ENCODE assay signal across 20 cellular contexts in genomic region chr3:125160911-125161371, GRCh38. TPM values are rescaled to one million over a fixed set of nuclear protein-coding genes. Genes with fewer than 3 reads are reported as not detected.
DNase-seq lines count a peak whose midpoint lies in the region; ATAC-seq and TF ChIP-seq lines count a peak whose summit lies in the region.
"Had no signal": no experiment of that assay in that cellular context is flagged by ENCODE, and none has a peak within 500 bp of the region (broad histone marks: within the 10 kb centered on the region; RNA-seq: fewer than 3 reads in every experiment).

No MANE protein-coding gene starts in this region.

- H3K36me3 ChIP-seq in esophagus squamous epithelium (no peaks in the 10 kb centered on the region), mesenchymal stem cell (ENCODE audit: control insufficient read depth in 1 of 2, insufficient read depth in 2 of 2, low read depth in 1 of 2, low read length in 2 of 2) (peaks cover 0 to 11% of the 10 kb centered on the region in 2 experiments), gastrocnemius medialis (no peaks in the 10 kb centered on the region), GM23338 (ENCODE audit: insufficient read depth) (no peaks in the 10 kb centered on the region)
- H3K36me3 ChIP-seq: BLaER1 treated with 17β-estradiol and CSF1 and Interleukin-3, amounts not matched to agents 10 nM and 100 nM had no signal

- H4K91ac ChIP-seq in mesenchymal stem cell (ENCODE audit: low read length), result no peak overlapping the region

- in situ Hi-C loops in gastrocnemius medialis (cut with MboI; ENCODE audit: low sequenced_read_pairs in 4 of 4), result loop anchor here in 3 of 4 donors (10.0 to 25.0 kb wide), 3 partner anchors 166 to 399 kb away; no protein-coding TSS in a partner anchor

- H3K27ac ChIP-seq in esophagus squamous epithelium (peak overlapping the region; percentile 76 to 86 (median 78)), mesenchymal stem cell (ENCODE audit: low read length, poor library complexity, severe bottlenecking) (no peak overlapping the region), gastrocnemius medialis (no peak overlapping the region), GM23338 (ENCODE audit: low read depth) (no peak overlapping the region)
- H3K27ac ChIP-seq: A549; BLaER1 treated with 17β-estradiol and CSF1 and Interleukin-3, amounts not matched to agents 10 nM and 100 nM had no signal

- no peak overlapping the region for H4K8ac ChIP-seq in mesenchymal stem cell (ENCODE audit: low read length)

- no peak overlapping the region for H2BK5ac ChIP-seq in mesenchymal stem cell (ENCODE audit: low read depth, low read length, poor library complexity, severe bottlenecking)

- H3K4me3 ChIP-seq in AG10803 (ENCODE audit: low read length) (no peak overlapping the region), esophagus squamous epithelium (no peak overlapping the region), mesenchymal stem cell (ENCODE audit: insufficient read depth in 1 of 2, low read depth in 1 of 2, low read length in 2 of 2) (no peak overlapping the region), gastrocnemius medialis (no peak overlapping the region), GM23338 (no peak overlapping the region)
- H3K4me3 ChIP-seq: A549; BLaER1 treated with 17β-estradiol and CSF1 and Interleukin-3, amounts not matched to agents 10 nM and 100 nM had no signal

- no peak overlapping the region for H2BK12ac ChIP-seq in mesenchymal stem cell (ENCODE audit: low read length in 2 of 2)

- H3K4me1 Mint-ChIP-seq in GM23338, result peaks cover 10% of the 10 kb centered on the region

- H3K79me1 ChIP-seq in mesenchymal stem cell (replicated peaks; ENCODE audit: low read length, poor library complexity, severe bottlenecking), result no peaks in the 10 kb centered on the region

- TF ChIP-seq POLR2A in esophagus squamous epithelium (IDR thresholded peaks at IDR 0.05) (no peak), gastrocnemius medialis (IDR thresholded peaks at IDR 0.05) (no peak)

- no peak overlapping the region for H2BK120ac ChIP-seq in mesenchymal stem cell (ENCODE audit: low read depth, low read length)

- no peak overlapping the region for H2BK15ac ChIP-seq in mesenchymal stem cell (ENCODE audit: low read depth, poor library complexity, severe bottlenecking)

- H3K79me2 ChIP-seq in GM23338 (replicated peaks; ENCODE audit: insufficient read depth), result no peaks in the 10 kb centered on the region

- H3K9me3 ChIP-seq in esophagus squamous epithelium (no peaks in the 10 kb centered on the region), mesenchymal stem cell (ENCODE audit: control insufficient read depth, low read length) (no peaks in the 10 kb centered on the region), gastrocnemius medialis (no peaks in the 10 kb centered on the region)
- H3K9me3 ChIP-seq: A549; BLaER1 treated with 17β-estradiol and CSF1 and Interleukin-3, amounts not matched to agents 10 nM and 100 nM had no signal

- H3K36me3 Mint-ChIP-seq in GM23338 (ENCODE audit: low read depth), result no peaks in the 10 kb centered on the region
- H3K36me3 Mint-ChIP-seq: immature natural killer cell had no signal

- H3K9me2 ChIP-seq in GM23338 (ENCODE audit: insufficient read depth), result no peaks in the 10 kb centered on the region

- H3K9me3 Mint-ChIP-seq in GM23338, result no peaks in the 10 kb centered on the region
- H3K9me3 Mint-ChIP-seq: activated B cell treated with CpG ODN at 0.5 μM for 24 hours; central memory CD8-positive, alpha-beta T cell; immature natural killer cell had no signal

- no peak overlapping the region for H2AFZ ChIP-seq in mesenchymal stem cell (ENCODE audit: low read depth, low read length)
- no peak overlapping the region for H2AFZ ChIP-seq in GM23338

- H3K9ac ChIP-seq in mesenchymal stem cell (ENCODE audit: low read length), result peak overlapping the region; percentile 37
- H3K9ac ChIP-seq: BLaER1 treated with 17β-estradiol and CSF1 and Interleukin-3, amounts not matched to agents 10 nM and 100 nM had no signal

- H3K14ac ChIP-seq in mesenchymal stem cell (ENCODE audit: low read length in 2 of 2), result no peak overlapping the region

- H3K4me2 ChIP-seq in mesenchymal stem cell (ENCODE audit: low read length, poor library complexity, severe bottlenecking), result no peak overlapping the region
- H3K4me2 ChIP-seq in GM23338, result no peak overlapping the region
- H3K4me2 ChIP-seq: A549 had no signal

- no peak overlapping the region for H3K4ac ChIP-seq in mesenchymal stem cell (ENCODE audit: low read depth in 1 of 2, low read length in 2 of 2)

- H3K4me1 ChIP-seq in esophagus squamous epithelium (peaks cover 41 to 67% (median 50%) of the 10 kb centered on the region in 3 donors), mesenchymal stem cell (ENCODE audit: control insufficient read depth, insufficient read depth, low read depth, low read length) (peaks cover 6% of the 10 kb centered on the region), gastrocnemius medialis (no peaks in the 10 kb centered on the region), GM23338 (ENCODE audit: insufficient read depth) (peaks cover 9% of the 10 kb centered on the region)
- H3K4me1 ChIP-seq: A549 had no signal

- H3K23ac ChIP-seq in mesenchymal stem cell (ENCODE audit: low read length in 2 of 2), result no peak overlapping the region

- H4K20me1 ChIP-seq in GM23338 (replicated peaks; ENCODE audit: insufficient read depth), result no peaks in the 10 kb centered on the region
- H4K20me1 ChIP-seq: BLaER1 treated with 17β-estradiol and CSF1 and Interleukin-3, amounts not matched to agents 10 nM and 100 nM had no signal

- H2AK5ac ChIP-seq in mesenchymal stem cell (ENCODE audit: low read length, severe bottlenecking), result no peak overlapping the region

- DNase-seq in AG10803 (ENCODE audit: low read depth) (peak; percentile 83), NCI-H446 treated with DMSO at 0.1 percent for 48 hours (lab: John Stamatoyannopoulos, UW) (peak; percentile 28), esophagus squamous epithelium (lab: John Stamatoyannopoulos, UW) (no peak), mesenchymal stem cell (peak; percentile 25), RKO (ENCODE audit: low spot score) (no peak), NCI-H524 (lab: John Stamatoyannopoulos, UW) (no peak), gastrocnemius medialis (no peak), GM23338 (ENCODE audit: low spot score) (no peak)
- DNase-seq: activated B cell treated with CpG ODN at 0.5 μM for 24 hours; activated CD4-positive, alpha-beta T cell treated with anti-CD3 and anti-CD28 coated beads, Interleukin-2, amount 50 U/mL, for 48 hours; activated gamma-delta T cell; GOT3; immature natural killer cell; NCI-H187 treated with DMSO at 0.1 percent for 48 hours; right cardiac atrium; RPMI8226; T-helper 9 cell had no signal

- no peaks in the 10 kb centered on the region; the same call in 1 of the 2 replicates for H3F3A ChIP-seq in GM23338 (replicated peaks; ENCODE audit: low read depth)

- intact Hi-C loops in esophagus squamous epithelium (cut with DNase I) (no loop called here), gastrocnemius medialis (cut with DNase I; ENCODE audit: low total_unique reads) (loop anchor here (5.0 kb wide), 1 partner anchor 234 kb away; no protein-coding TSS in a partner anchor)

- H3K27me3 Mint-ChIP-seq in GM23338 (ENCODE audit: insufficient read depth, low read depth, poor library complexity), result no peaks in the 10 kb centered on the region
- H3K27me3 Mint-ChIP-seq: central memory CD8-positive, alpha-beta T cell had no signal

- TF ChIP-seq CTCF in AG10803 (conservative IDR thresholded peaks at IDR 0.05; ENCODE audit: low read length) (no peak), esophagus squamous epithelium (IDR thresholded peaks at IDR 0.05) (no peak), gastrocnemius medialis (IDR thresholded peaks at IDR 0.05 in 4 of 5, conservative IDR thresholded peaks at IDR 0.05 in 1 of 5) (no peak), GM23338 (conservative IDR thresholded peaks at IDR 0.05; ENCODE audit: low read depth in 2 of 2) (no peak)

- ATAC-seq in gastrocnemius medialis, result no peak
- ATAC-seq in GM23338, result no peak
- ATAC-seq: A549 had no signal

- H3K4me3 Mint-ChIP-seq in GM23338, result no peak overlapping the region
- H3K4me3 Mint-ChIP-seq: activated B cell treated with CpG ODN at 0.5 μM for 24 hours; central memory CD8-positive, alpha-beta T cell; immature natural killer cell had no signal

- no peaks in the 10 kb centered on the region for H3K27me3 ChIP-seq in esophagus squamous epithelium
- H3K27me3 ChIP-seq in mesenchymal stem cell (ENCODE audit: control insufficient read depth in 1 of 2, insufficient read depth in 1 of 2, low read length in 2 of 2), result no peaks in the 10 kb centered on the region
- no peaks in the 10 kb centered on the region for H3K27me3 ChIP-seq in gastrocnemius medialis
- H3K27me3 ChIP-seq in GM23338 (ENCODE audit: insufficient read depth), result no peaks in the 10 kb centered on the region
- H3K27me3 ChIP-seq: BLaER1 treated with 17β-estradiol and CSF1 and Interleukin-3, amounts not matched to agents 10 nM and 100 nM had no signal

- no peak overlapping the region for H3K18ac ChIP-seq in mesenchymal stem cell (ENCODE audit: low read depth in 1 of 2, low read length in 2 of 2)

- 34 to 46% methylated on average over 4 of the region's 4 CpGs for WGBS in esophagus squamous epithelium, 2 donors
- 70% methylated on average over 4 of the region's 4 CpGs for WGBS in mesenchymal stem cell

- no peak overlapping the region for H3K27ac Mint-ChIP-seq in GM23338
- H3K27ac Mint-ChIP-seq: activated B cell treated with CpG ODN at 0.5 μM for 24 hours, immature natural killer cell had no signal

TF ChIP-seq in GM23338, 12 proteins besides CTCF, POLR2A, EP300 and RAD21 (continues in another document):
- no peak for TF ChIP-seq NANOG (IDR thresholded peaks at IDR 0.05; ENCODE audit: borderline replicate concordance)

RNA-seq across cellular contexts. Expression of gene SLC12A8, which starts 51.6 kb away (rescaled TPM):
- total RNA-seq in esophagus squamous epithelium, result 10 to 100 TPM in 3 of 4 donors, 1 to 10 TPM in 1; 9.9 to 15.9 (median 13.8) TPM
- 61.3 TPM for polyA plus RNA-seq in mesenchymal stem cell (2013, experiment 1 of 2)
- polyA plus RNA-seq in mesenchymal stem cell (2013, experiment 2 of 2), result 60.4 TPM
- 1 to 10 TPM in 1 of 4 donors, not detected in 3; 1.0 TPM for total RNA-seq in gastrocnemius medialis
- 10.1 and 15.9 TPM in 2 replicates for total RNA-seq in GM23338 (2014; rRNA removed; shearing (Covaris generic))
- polyA plus RNA-seq in GM23338 (2016; fragmentation: Nextera tagmentation; extraction: Ambion mirVana), result 4.6 and 6.9 TPM in 2 replicates

Comparison
In these comparisons a context has a peak if more than half of its experiments do, and no peak if none do; other contexts are left out.
1. DNase-seq: peak in AG10803 (single experiment), NCI-H446 treated with DMSO at 0.1 percent for 48 hours (single experiment) and mesenchymal stem cell (single experiment); none in esophagus squamous epithelium (single experiment), RKO (single experiment), NCI-H524 (0 of 2), gastrocnemius medialis (0 of 2) and GM23338 (single experiment).
2. H3K27ac ChIP-seq: peak in esophagus squamous epithelium (4 of 4); none in mesenchymal stem cell (single experiment), gastrocnemius medialis (0 of 4) and GM23338 (single experiment).